25 cellular contexts compared by ENCODE assay signal in the genomic region with DNA sequence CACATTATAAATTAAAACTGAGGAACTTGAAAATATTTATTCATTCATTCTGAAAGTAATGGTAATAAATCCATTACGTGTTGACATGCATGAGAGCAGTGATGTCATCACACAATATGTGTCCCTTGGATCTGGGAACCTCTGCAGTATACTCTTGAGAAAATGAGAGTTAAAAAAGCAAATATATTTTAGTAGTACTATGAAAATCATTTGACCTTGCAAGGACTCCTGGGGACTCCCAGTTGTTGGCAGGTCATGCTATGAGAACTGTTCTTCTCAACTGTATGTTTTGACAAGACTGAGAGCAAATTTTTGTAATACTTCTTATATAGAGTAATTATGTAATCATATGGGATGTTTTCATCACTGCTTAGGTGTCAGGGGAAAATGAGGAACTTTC.
"Had no signal": no experiment of that assay in that cellular context is flagged by ENCODE, and none has a peak within 500 bp of the region (broad histone marks: within the 10 kb centered on the region; RNA-seq: fewer than 3 reads in every experiment).

No MANE protein-coding gene starts in this region.

- H3K27ac Mint-ChIP-seq: activated CD8-positive, alpha-beta T cell treated with anti-CD3 and anti-CD28 coated beads, Interleukin-2, amount 10 ng/mL, durations not matched to agents 7 days and 5 days; activated naive CD8-positive, alpha-beta T cell treated with anti-CD3 and anti-CD28 coated beads, Interleukin-2, amount 50 U/mL, for 24 hours; activated T-helper 1 cell treated with anti-CD3 and anti-CD28 coated beads, Interleukin-12 subunit alpha, Interleukin-12 subunit beta, Interleukin-2, Interleukin-4 antibody, amounts not matched to agents 30 ng/mL and 10 ng/mL and 1 ng/mL, durations not matched to agents 14 hours and 24 hours and 36 hours; memory B cell; natural killer cell treated with Interleukin-12 subunit alpha and Interleukin-12 subunit beta and Interleukin-15 and Interleukin-18, amount 100 ng/mL, for 72 hours; stimulated activated naive CD8-positive, alpha-beta T cell treated with anti-CD3 and anti-CD28 coated beads, Interleukin-15, amount 100 ng/mL, for 72 hours; T-helper 2 cell treated with Interferon-gamma antibody and Interleukin-4, amounts not matched to agents 5 μg/mL and 100 μg/mL, for 36 hours had no signal

- H3K9me3 Mint-ChIP-seq: natural killer cell treated with Interleukin-12 subunit alpha and Interleukin-12 subunit beta and Interleukin-15 and Interleukin-18, amount 100 ng/mL, for 72 hours had no signal

- FAIRE-seq: colon, pancreas, TTC549 had no signal

- DNase-seq: activated CD4-positive, alpha-beta T cell treated with anti-CD3 and anti-CD28 coated beads for 1 hour; activated CD4-positive, alpha-beta T cell treated with anti-CD3 and anti-CD28 coated beads, Interleukin-2, amount 50 U/mL, for 1 hour; activated CD8-positive, alpha-beta T cell treated with anti-CD3 and anti-CD28 coated beads, Interleukin-2, amount 10 ng/mL, durations not matched to agents 7 days and 5 days; activated gamma-delta T cell; activated naive CD4-positive, alpha-beta T cell treated with anti-CD3 and anti-CD28 coated beads, Interleukin-2, amount 50 U/mL, for 16 hours; activated naive CD8-positive, alpha-beta T cell treated with anti-CD3 and anti-CD28 coated beads, Interleukin-2, amount 50 U/mL, for 24 hours; body of pancreas; effector memory CD4-positive, alpha-beta T cell; heart left ventricle; islet precursor cell; left cardiac atrium; pancreas; psoas muscle; stimulated activated CD4-positive, alpha-beta T cell treated with anti-CD3 and anti-CD28 coated beads, Interleukin-12 subunit alpha, Interleukin-12 subunit beta, amount 100 ng/mL, for 4 hours; stimulated activated CD4-positive, alpha-beta T cell treated with anti-CD3 and anti-CD28 coated beads, Interleukin-4, amount 100 ng/mL, for 4 hours; stimulated activated naive CD8-positive, alpha-beta T cell treated with anti-CD3 and anti-CD28 coated beads, Interleukin-15, amount 100 ng/mL, for 72 hours; tibial artery had no signal

- H3K9me3 ChIP-seq: body of pancreas, gastroesophageal sphincter, pancreas had no signal

- H3K4me1 Mint-ChIP-seq: memory B cell had no signal

- H3K27me3 Mint-ChIP-seq: activated naive CD8-positive, alpha-beta T cell treated with anti-CD3 and anti-CD28 coated beads, Interleukin-2, amount 50 U/mL, for 24 hours; memory B cell; natural killer cell treated with Interleukin-12 subunit alpha and Interleukin-12 subunit beta and Interleukin-15 and Interleukin-18, amount 100 ng/mL, for 72 hours; stimulated activated naive CD8-positive, alpha-beta T cell treated with anti-CD3 and anti-CD28 coated beads, Interleukin-15, amount 100 ng/mL, for 72 hours had no signal

- H3K4me1 ChIP-seq: body of pancreas, gastroesophageal sphincter, heart left ventricle, pancreas, psoas muscle, right atrium auricular region, tibial artery had no signal

- ATAC-seq: activated CD8-positive, alpha-beta T cell treated with anti-CD3 and anti-CD28 coated beads, Interleukin-2, amount 10 ng/mL, durations not matched to agents 7 days and 5 days; activated naive CD8-positive, alpha-beta T cell treated with anti-CD3 and anti-CD28 coated beads, Interleukin-2, amount 50 U/mL, for 24 hours; body of pancreas; gastroesophageal sphincter; heart left ventricle; left cardiac atrium; natural killer cell treated with Interleukin-12 subunit alpha and Interleukin-12 subunit beta and Interleukin-15 and Interleukin-18, amount 100 ng/mL, for 72 hours; pancreas; psoas muscle; stimulated activated naive CD8-positive, alpha-beta T cell treated with anti-CD3 and anti-CD28 coated beads, Interleukin-15, amount 100 ng/mL, for 72 hours had no signal

- H3K27me3 ChIP-seq: body of pancreas, gastroesophageal sphincter, heart left ventricle, pancreas, right atrium auricular region, tibial artery had no signal

- H3K4me3 ChIP-seq: body of pancreas, gastroesophageal sphincter, heart left ventricle, pancreas, psoas muscle, right atrium auricular region, tibial artery had no signal

- H3K4me3 Mint-ChIP-seq: activated CD8-positive, alpha-beta T cell treated with anti-CD3 and anti-CD28 coated beads, Interleukin-2, amount 10 ng/mL, durations not matched to agents 7 days and 5 days; activated naive CD8-positive, alpha-beta T cell treated with anti-CD3 and anti-CD28 coated beads, Interleukin-2, amount 50 U/mL, for 24 hours; activated T-helper 1 cell treated with anti-CD3 and anti-CD28 coated beads, Interleukin-12 subunit alpha, Interleukin-12 subunit beta, Interleukin-2, Interleukin-4 antibody, amounts not matched to agents 30 ng/mL and 10 ng/mL and 1 ng/mL, durations not matched to agents 14 hours and 24 hours and 36 hours; memory B cell; natural killer cell treated with Interleukin-12 subunit alpha and Interleukin-12 subunit beta and Interleukin-15 and Interleukin-18, amount 100 ng/mL, for 72 hours; stimulated activated naive CD8-positive, alpha-beta T cell treated with anti-CD3 and anti-CD28 coated beads, Interleukin-15, amount 100 ng/mL, for 72 hours; T-helper 2 cell treated with Interferon-gamma antibody and Interleukin-4, amounts not matched to agents 5 μg/mL and 100 μg/mL, for 36 hours had no signal
